1 cellular context compared by ENCODE assay signal in the genomic region with DNA sequence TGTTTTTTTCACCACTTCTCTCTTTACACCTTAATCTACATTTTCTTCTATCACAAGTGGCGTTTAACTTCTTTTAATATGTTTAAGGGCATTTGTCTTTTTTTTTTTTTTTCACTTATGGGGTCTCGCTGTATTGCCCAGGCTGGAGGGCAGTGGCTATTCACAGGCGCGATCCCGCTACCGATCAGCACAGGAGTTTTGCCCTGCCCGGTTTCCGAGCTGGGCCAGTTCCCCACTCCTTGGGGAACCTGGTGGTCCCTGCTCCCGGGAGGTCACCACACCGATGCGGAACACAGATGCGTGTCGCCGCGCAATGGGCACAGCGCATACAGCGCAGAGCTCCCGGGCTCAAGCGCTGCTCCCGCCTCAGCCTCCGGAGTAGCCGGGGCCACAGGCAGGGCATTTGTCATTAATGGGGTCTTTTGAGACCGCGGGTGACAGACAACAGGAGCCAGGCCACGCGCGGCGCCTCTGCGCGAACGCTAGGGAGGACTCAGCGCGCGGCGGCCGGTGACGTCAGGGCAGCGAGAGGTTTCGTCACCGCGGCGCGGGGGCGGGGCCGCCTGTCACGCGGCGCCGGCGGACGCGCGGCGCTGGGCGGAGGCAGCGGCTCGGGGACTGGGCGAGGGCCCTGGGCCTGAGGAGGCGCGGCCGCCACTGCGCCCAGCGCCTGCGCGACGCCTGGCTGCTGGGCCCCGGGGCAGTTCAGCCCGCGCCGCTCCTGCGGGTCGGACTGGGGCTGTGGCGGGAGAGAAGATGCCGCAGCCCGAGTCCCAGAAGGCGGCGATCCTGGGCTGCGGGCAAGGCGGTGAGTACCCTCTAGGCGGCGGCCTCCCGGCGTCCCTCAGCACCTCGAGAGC.
TF ChIP-seq lines count a peak whose summit lies in the region.

A gene (plus strand): TSS at position 598 of the 860 bp plus-strand sequence. CDS start 68,554 bp downstream, outside the sequence.

TF ChIP-seq in H1, 55 proteins besides CTCF, POLR2A, EP300 and RAD21 (continued from another document):
- TF ChIP-seq SIRT6 (IDR thresholded peaks at IDR 0.05; ENCODE audit: low read length) = no peak
- TF ChIP-seq RNF2 (IDR thresholded peaks at IDR 0.05; ENCODE audit: borderline replicate concordance, low read depth, low read length, missing control alignments, poor library complexity, severe bottlenecking) = no peak
- TF ChIP-seq JUN (IDR thresholded peaks at IDR 0.05; ENCODE audit: low read depth, low read length) = no peak
- TF ChIP-seq PHF8 (conservative IDR thresholded peaks at IDR 0.05; ENCODE audit: low read depth, low read length) = peak; percentile 77
- no peak for TF ChIP-seq TEAD4 (IDR thresholded peaks at IDR 0.05; ENCODE audit: low read depth, low read length)
- peak; percentile 91 for TF ChIP-seq KDM4A (IDR thresholded peaks at IDR 0.05; ENCODE audit: low read depth, low read length, severe bottlenecking)
- TF ChIP-seq HDAC2 (IDR thresholded peaks at IDR 0.05; ENCODE audit: borderline replicate concordance in 1 of 2, low read depth in 2 of 2, low read length in 2 of 2) = peak; percentile 35 to 97; a peak in 1 of 4 replicates
- peak; percentile 60; the same call in 1 of the 2 replicates for TF ChIP-seq BACH1 (IDR thresholded peaks at IDR 0.05; ENCODE audit: low read length)
- TF ChIP-seq HDAC6 (IDR thresholded peaks at IDR 0.05; ENCODE audit: low read depth, low read length) = no peak
- TF ChIP-seq, protein P1, sequence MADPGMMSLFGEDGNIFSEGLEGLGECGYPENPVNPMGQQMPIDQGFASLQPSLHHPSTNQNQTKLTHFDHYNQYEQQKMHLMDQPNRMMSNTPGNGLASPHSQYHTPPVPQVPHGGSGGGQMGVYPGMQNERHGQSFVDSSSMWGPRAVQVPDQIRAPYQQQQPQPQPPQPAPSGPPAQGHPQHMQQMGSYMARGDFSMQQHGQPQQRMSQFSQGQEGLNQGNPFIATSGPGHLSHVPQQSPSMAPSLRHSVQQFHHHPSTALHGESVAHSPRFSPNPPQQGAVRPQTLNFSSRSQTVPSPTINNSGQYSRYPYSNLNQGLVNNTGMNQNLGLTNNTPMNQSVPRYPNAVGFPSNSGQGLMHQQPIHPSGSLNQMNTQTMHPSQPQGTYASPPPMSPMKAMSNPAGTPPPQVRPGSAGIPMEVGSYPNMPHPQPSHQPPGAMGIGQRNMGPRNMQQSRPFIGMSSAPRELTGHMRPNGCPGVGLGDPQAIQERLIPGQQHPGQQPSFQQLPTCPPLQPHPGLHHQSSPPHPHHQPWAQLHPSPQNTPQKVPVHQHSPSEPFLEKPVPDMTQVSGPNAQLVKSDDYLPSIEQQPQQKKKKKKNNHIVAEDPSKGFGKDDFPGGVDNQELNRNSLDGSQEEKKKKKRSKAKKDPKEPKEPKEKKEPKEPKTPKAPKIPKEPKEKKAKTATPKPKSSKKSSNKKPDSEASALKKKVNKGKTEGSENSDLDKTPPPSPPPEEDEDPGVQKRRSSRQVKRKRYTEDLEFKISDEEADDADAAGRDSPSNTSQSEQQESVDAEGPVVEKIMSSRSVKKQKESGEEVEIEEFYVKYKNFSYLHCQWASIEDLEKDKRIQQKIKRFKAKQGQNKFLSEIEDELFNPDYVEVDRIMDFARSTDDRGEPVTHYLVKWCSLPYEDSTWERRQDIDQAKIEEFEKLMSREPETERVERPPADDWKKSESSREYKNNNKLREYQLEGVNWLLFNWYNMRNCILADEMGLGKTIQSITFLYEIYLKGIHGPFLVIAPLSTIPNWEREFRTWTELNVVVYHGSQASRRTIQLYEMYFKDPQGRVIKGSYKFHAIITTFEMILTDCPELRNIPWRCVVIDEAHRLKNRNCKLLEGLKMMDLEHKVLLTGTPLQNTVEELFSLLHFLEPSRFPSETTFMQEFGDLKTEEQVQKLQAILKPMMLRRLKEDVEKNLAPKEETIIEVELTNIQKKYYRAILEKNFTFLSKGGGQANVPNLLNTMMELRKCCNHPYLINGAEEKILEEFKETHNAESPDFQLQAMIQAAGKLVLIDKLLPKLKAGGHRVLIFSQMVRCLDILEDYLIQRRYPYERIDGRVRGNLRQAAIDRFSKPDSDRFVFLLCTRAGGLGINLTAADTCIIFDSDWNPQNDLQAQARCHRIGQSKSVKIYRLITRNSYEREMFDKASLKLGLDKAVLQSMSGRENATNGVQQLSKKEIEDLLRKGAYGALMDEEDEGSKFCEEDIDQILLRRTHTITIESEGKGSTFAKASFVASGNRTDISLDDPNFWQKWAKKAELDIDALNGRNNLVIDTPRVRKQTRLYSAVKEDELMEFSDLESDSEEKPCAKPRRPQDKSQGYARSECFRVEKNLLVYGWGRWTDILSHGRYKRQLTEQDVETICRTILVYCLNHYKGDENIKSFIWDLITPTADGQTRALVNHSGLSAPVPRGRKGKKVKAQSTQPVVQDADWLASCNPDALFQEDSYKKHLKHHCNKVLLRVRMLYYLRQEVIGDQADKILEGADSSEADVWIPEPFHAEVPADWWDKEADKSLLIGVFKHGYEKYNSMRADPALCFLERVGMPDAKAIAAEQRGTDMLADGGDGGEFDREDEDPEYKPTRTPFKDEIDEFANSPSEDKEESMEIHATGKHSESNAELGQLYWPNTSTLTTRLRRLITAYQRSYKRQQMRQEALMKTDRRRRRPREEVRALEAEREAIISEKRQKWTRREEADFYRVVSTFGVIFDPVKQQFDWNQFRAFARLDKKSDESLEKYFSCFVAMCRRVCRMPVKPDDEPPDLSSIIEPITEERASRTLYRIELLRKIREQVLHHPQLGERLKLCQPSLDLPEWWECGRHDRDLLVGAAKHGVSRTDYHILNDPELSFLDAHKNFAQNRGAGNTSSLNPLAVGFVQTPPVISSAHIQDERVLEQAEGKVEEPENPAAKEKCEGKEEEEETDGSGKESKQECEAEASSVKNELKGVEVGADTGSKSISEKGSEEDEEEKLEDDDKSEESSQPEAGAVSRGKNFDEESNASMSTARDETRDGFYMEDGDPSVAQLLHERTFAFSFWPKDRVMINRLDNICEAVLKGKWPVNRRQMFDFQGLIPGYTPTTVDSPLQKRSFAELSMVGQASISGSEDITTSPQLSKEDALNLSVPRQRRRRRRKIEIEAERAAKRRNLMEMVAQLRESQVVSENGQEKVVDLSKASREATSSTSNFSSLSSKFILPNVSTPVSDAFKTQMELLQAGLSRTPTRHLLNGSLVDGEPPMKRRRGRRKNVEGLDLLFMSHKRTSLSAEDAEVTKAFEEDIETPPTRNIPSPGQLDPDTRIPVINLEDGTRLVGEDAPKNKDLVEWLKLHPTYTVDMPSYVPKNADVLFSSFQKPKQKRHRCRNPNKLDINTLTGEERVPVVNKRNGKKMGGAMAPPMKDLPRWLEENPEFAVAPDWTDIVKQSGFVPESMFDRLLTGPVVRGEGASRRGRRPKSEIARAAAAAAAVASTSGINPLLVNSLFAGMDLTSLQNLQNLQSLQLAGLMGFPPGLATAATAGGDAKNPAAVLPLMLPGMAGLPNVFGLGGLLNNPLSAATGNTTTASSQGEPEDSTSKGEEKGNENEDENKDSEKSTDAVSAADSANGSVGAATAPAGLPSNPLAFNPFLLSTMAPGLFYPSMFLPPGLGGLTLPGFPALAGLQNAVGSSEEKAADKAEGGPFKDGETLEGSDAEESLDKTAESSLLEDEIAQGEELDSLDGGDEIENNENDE (IDR thresholded peaks at IDR 0.05; ENCODE audit: insufficient replicate concordance, low read length) = no peak
- TF ChIP-seq CREB1 (IDR thresholded peaks at IDR 0.05) = peak; percentile 94
- TF ChIP-seq SIX5 (IDR thresholded peaks at IDR 0.05; ENCODE audit: low read depth, low read length) = no peak
- no peak for TF ChIP-seq POU5F1 (IDR thresholded peaks at IDR 0.05; ENCODE audit: low read depth, low read length)
- peak; percentile 33; the same call in 1 of the 2 replicates for TF ChIP-seq JUND (IDR thresholded peaks at IDR 0.05; ENCODE audit: low read length)
- TF ChIP-seq RFX5 (IDR thresholded peaks at IDR 0.05; ENCODE audit: borderline replicate concordance, low read depth, low read length) = no peak
- no peak for TF ChIP-seq CHD2 (IDR thresholded peaks at IDR 0.05; ENCODE audit: low read length)
- TF ChIP-seq SUZ12 (IDR thresholded peaks at IDR 0.05; ENCODE audit: low read length) = no peak
- peak; percentile 69; the same call in 1 of the 2 replicates for TF ChIP-seq EGR1 (IDR thresholded peaks at IDR 0.05; ENCODE audit: borderline replicate concordance, low read depth, low read length)
- no peak for TF ChIP-seq SRF (IDR thresholded peaks at IDR 0.05; ENCODE audit: low read depth, low read length)
- TF ChIP-seq, protein P2, sequence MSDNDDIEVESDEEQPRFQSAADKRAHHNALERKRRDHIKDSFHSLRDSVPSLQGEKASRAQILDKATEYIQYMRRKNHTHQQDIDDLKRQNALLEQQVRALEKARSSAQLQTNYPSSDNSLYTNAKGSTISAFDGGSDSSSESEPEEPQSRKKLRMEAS (IDR thresholded peaks at IDR 0.05) = 0 out of 2 replicates have a peak, but pooled peaks have one; percentile 19
- TF ChIP-seq YY1 (IDR thresholded peaks at IDR 0.05; ENCODE audit: low read depth, low read length) = no peak
- TF ChIP-seq NRF1 (IDR thresholded peaks at IDR 0.05; ENCODE audit: low read depth, low read length) = 0 out of 2 replicates have a peak, but pooled peaks have one; percentile 27
- no peak for TF ChIP-seq SP2 (IDR thresholded peaks at IDR 0.05; ENCODE audit: low read length)
- TF ChIP-seq, protein P3, sequence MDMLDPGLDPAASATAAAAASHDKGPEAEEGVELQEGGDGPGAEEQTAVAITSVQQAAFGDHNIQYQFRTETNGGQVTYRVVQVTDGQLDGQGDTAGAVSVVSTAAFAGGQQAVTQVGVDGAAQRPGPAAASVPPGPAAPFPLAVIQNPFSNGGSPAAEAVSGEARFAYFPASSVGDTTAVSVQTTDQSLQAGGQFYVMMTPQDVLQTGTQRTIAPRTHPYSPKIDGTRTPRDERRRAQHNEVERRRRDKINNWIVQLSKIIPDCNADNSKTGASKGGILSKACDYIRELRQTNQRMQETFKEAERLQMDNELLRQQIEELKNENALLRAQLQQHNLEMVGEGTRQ (IDR thresholded peaks at IDR 0.05; ENCODE audit: low read length) = no peak; the same call in 1 of the 2 replicates
- TF ChIP-seq ASH2L (IDR thresholded peaks at IDR 0.05; ENCODE audit: low read length) = peak; percentile 77
- peak; percentile 99 for TF ChIP-seq KDM1A (IDR thresholded peaks at IDR 0.05; ENCODE audit: borderline replicate concordance, low read length)
- TF ChIP-seq ZNF274 (IDR thresholded peaks at IDR 0.05; ENCODE audit: borderline replicate concordance, extremely low read depth, low read length) = no peak
- TF ChIP-seq, protein P4, sequence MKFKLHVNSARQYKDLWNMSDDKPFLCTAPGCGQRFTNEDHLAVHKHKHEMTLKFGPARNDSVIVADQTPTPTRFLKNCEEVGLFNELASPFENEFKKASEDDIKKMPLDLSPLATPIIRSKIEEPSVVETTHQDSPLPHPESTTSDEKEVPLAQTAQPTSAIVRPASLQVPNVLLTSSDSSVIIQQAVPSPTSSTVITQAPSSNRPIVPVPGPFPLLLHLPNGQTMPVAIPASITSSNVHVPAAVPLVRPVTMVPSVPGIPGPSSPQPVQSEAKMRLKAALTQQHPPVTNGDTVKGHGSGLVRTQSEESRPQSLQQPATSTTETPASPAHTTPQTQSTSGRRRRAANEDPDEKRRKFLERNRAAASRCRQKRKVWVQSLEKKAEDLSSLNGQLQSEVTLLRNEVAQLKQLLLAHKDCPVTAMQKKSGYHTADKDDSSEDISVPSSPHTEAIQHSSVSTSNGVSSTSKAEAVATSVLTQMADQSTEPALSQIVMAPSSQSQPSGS (IDR thresholded peaks at IDR 0.05; ENCODE audit: low read length) = peak; percentile 86
- peak; percentile 56; the same call in 1 of the 2 replicates for TF ChIP-seq CEBPB (IDR thresholded peaks at IDR 0.05; ENCODE audit: low read depth, low read length)
- TF ChIP-seq RBBP5 (IDR thresholded peaks at IDR 0.05; ENCODE audit: borderline replicate concordance, low read depth, low read length) = peak; percentile 52
- TF ChIP-seq RXRA (IDR thresholded peaks at IDR 0.05; ENCODE audit: insufficient read depth, low read depth, low read length) = no peak
- TF ChIP-seq CTBP2 (IDR thresholded peaks at IDR 0.05; ENCODE audit: borderline replicate concordance, insufficient read depth, insufficient read length, low read length) = peak; percentile 49
- TF ChIP-seq EZH2 (IDR thresholded peaks at IDR 0.05; ENCODE audit: low read depth, low read length, severe bottlenecking) = no peak
TF ChIP-seq in H1: peak in this region for 16.
